24 cellular contexts compared by ENCODE assay signal in the genomic region with DNA sequence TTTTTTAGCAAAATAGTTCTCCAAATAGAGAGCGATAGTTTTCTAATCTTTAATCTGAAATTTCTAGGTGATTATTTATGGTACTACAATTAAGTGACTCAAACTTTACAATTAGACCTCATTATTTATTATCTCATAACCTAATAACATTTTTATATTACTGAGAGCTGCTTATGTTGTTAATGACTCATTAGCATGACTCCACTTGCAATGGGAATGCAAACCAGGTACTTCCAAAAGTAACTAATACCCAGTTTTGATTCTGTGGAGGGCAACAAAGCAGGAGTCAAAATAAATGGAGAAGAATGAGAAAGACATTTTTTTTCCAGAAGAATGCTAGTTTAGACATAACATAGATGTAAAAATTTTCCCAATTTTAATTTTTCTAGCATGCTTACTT.
DNase-seq lines count a peak whose midpoint lies in the region; ATAC-seq, FAIRE-seq and TF ChIP-seq lines count a peak whose summit lies in the region.
"Had no signal": no experiment of that assay in that cellular context is flagged by ENCODE, and none has a peak within 500 bp of the region (broad histone marks: within the 10 kb centered on the region; RNA-seq: fewer than 3 reads in every experiment).

No MANE protein-coding gene starts in this region.

- CTCF ChIA-PET in RWPE1 (lab: Yijun Ruan, JAX): interaction anchor here (0.8 to 1.4 kb wide), 2 partner anchors 17 to 467 kb away, joined by 3 read pairs; no protein-coding TSS in a partner anchor

- H3K4me3 ChIP-seq in bronchial epithelial cell (ENCODE audit: low read depth, low read length) (no peak overlapping the region), spleen (no peak overlapping the region)
- H3K4me3 ChIP-seq: BLaER1 had no signal

- no peaks in the 10 kb centered on the region for H3K36me3 ChIP-seq in bronchial epithelial cell (ENCODE audit: control insufficient read depth, insufficient read depth, low read length)
- H3K36me3 ChIP-seq in spleen: no peaks in the 10 kb centered on the region
- H3K36me3 ChIP-seq: BE2C, BLaER1 had no signal

- H3K9me3 ChIP-seq in spleen: peaks cover 0 to 5% (median 0%) of the 10 kb centered on the region in 8 donors
- H3K9me3 ChIP-seq: BLaER1 had no signal

- TF ChIP-seq CTCF in RWPE1 (conservative IDR thresholded peaks at IDR 0.05; ENCODE audit: low read depth) (no peak; the same call in 1 of the 2 replicates), bronchial epithelial cell (IDR thresholded peaks at IDR 0.05; ENCODE audit: insufficient read depth, low read length, severe bottlenecking) (no peak), foreskin keratinocyte (conservative IDR thresholded peaks at IDR 0.05) (no peak), spleen (IDR thresholded peaks at IDR 0.05 in 8 of 11, conservative IDR thresholded peaks at IDR 0.05 in 3 of 11) (no peak)

- DNase-seq in RWPE1 (ENCODE audit: low spot score): peak; percentile 17
- DNase-seq in bronchial epithelial cell (ENCODE audit: low read depth): peak; percentile 69
- peak in 1 of 2 donors; percentile 39 for DNase-seq in foreskin keratinocyte
- no peak for DNase-seq in NCI-H187 (lab: John Stamatoyannopoulos, UW)
- DNase-seq in spleen: no peak
- DNase-seq: 8988T; ACHN; BE2C; C1 segment of cervical spinal cord; CD4-positive, alpha-beta memory T cell; CD4-positive, CD25-positive, alpha-beta regulatory T cell; CD8-positive, alpha-beta memory T cell; COR-L47; DMS 273 treated with DMSO at 0.1 percent for 48 hours; DMS153; DMS53; DMS79; DND-41; EL; GDM1 had no signal

- WGBS in spleen, 5 donors: 94 to 100% (median 95%) methylated on average over 1 of the region's 1 CpG

- H3K27ac ChIP-seq in RWPE1 (no peak overlapping the region), foreskin keratinocyte (no peak overlapping the region), spleen (no peak overlapping the region)
- H3K27ac ChIP-seq: BLaER1 had no signal

- TF ChIP-seq POLR2A in spleen (IDR thresholded peaks at IDR 0.05): no peak

- H3K27me3 ChIP-seq in bronchial epithelial cell (ENCODE audit: control insufficient read depth, insufficient read depth, low read length) (no peaks in the 10 kb centered on the region), foreskin keratinocyte (no peaks in the 10 kb centered on the region), spleen (replicated peaks in 1 of 7) (no peaks in the 10 kb centered on the region)
- H3K27me3 ChIP-seq: BE2C, BLaER1 had no signal

- H3K4me1 ChIP-seq in foreskin keratinocyte (peaks cover 6% of the 10 kb centered on the region), spleen (no peaks in the 10 kb centered on the region)
- H3K4me1 ChIP-seq: BE2C, BLaER1 had no signal

- intact Hi-C loops in spleen (cut with DNase I; ENCODE audit: low total_unique reads): no loop called here

- ATAC-seq in foreskin keratinocyte: peak; percentile 50

- FAIRE-seq in bronchial epithelial cell (lab: Jason Lieb, UNC): no peak
- FAIRE-seq: A204.1, GM12891, GM19239 had no signal

- POLR2A ChIA-PET in RWPE1 (lab: Yijun Ruan, JAX; ENCODE audit: low non-redundant PET): no interaction called here

Comparison
In these comparisons a context has a peak if more than half of its experiments do, and no peak if none do; other contexts are left out.
1. DNase-seq: peak in RWPE1 (single experiment) and bronchial epithelial cell (single experiment); none in NCI-H187 (0 of 2) and spleen (single experiment).